ENCODE assay signal across 26 cellular contexts in genomic region chr14:75769047-75769685, GRCh38.
A peak's percentile ranks its signal among the peaks of the same experiment; 100 is the strongest.
DNase-seq lines count a peak whose midpoint lies in the region; ATAC-seq, FAIRE-seq and TF ChIP-seq lines count a peak whose summit lies in the region.
"Had no signal": no experiment of that assay in that cellular context is flagged by ENCODE, and none has a peak within 500 bp of the region (broad histone marks: within the 10 kb centered on the region; RNA-seq: fewer than 3 reads in every experiment).

No MANE protein-coding gene starts in this region.

- BruUV-seq in GM12878 (replicated peaks; lab: Mats Ljungman, UMichigan): no TSS peak

- in situ Hi-C loops in GM23248 (cut with MboI): no loop called here
- in situ Hi-C loops in GM12878 (cut with MboI): no loop called here

- H3K9ac ChIP-seq in GM23248 (no peak overlapping the region), GM12878 (ENCODE audit: control insufficient read depth, insufficient read depth, low read length) (no peak overlapping the region)
- H3K9ac ChIP-seq: BLaER1 treated with 17β-estradiol and CSF1 and Interleukin-3, amounts not matched to agents 10 nM and 100 nM had no signal

- TF ChIP-seq POLR2A in GM12878 (IDR thresholded peaks at IDR 0.05; ENCODE audit: low read depth, low read length): no peak

- no peak for TF ChIP-seq RAD21 in GM12878 (IDR thresholded peaks at IDR 0.05; ENCODE audit: insufficient read depth, low read depth, low read length)

- POLR2A ChIA-PET in GM12878 (lab: Charles Lee): interaction anchor here (1.3 kb wide), 1 partner anchor 109 kb away, joined by 3 read pairs; no protein-coding TSS in a partner anchor

- H3K4me2 ChIP-seq in GM23248 (ENCODE audit: unreplicated experiment): no peak overlapping the region
- no peak overlapping the region for H3K4me2 ChIP-seq in GM12878 (ENCODE audit: control insufficient read depth, insufficient read depth)
- H3K4me2 ChIP-seq in osteoblast (ENCODE audit: insufficient read depth, low read length): peak overlapping the region; percentile 61
- H3K4me2 ChIP-seq: BLaER1 treated with 17β-estradiol and CSF1 and Interleukin-3, amounts not matched to agents 10 nM and 100 nM had no signal

- H4K20me1 ChIP-seq in GM23248 (ENCODE audit: insufficient read depth): no peaks in the 10 kb centered on the region
- no peaks in the 10 kb centered on the region for H4K20me1 ChIP-seq in GM12878 (ENCODE audit: control insufficient read depth, insufficient read depth)
- H4K20me1 ChIP-seq in osteoblast (ENCODE audit: insufficient read depth, low read length): no peaks in the 10 kb centered on the region
- H4K20me1 ChIP-seq: BLaER1 treated with 17β-estradiol and CSF1 and Interleukin-3, amounts not matched to agents 10 nM and 100 nM had no signal

- peaks cover 11% of the 10 kb centered on the region for H3K4me1 ChIP-seq in GM23248 (ENCODE audit: insufficient read depth)
- H3K4me1 ChIP-seq in GM12878 (ENCODE audit: control insufficient read depth, insufficient read depth, low read length): no peaks in the 10 kb centered on the region
- H3K4me1 ChIP-seq in osteoblast (ENCODE audit: insufficient read depth, low read length): peaks cover 28% of the 10 kb centered on the region
- no peaks in the 10 kb centered on the region for H3K4me1 ChIP-seq in effector memory CD4-positive, alpha-beta T cell (ENCODE audit: control insufficient read depth, insufficient read depth, low read length, poor library complexity, severe bottlenecking)
- H3K4me1 ChIP-seq: BLaER1 treated with 17β-estradiol and CSF1 and Interleukin-3, amounts not matched to agents 10 nM and 100 nM; breast epithelium; Caco-2; suprapubic skin had no signal

- H3K27me3 ChIP-seq in GM23248 (replicated peaks; ENCODE audit: insufficient read depth) (no peaks in the 10 kb centered on the region), GM12878 (replicated peaks in 1 of 2; ENCODE audit: control insufficient read depth in 2 of 2, insufficient read depth in 2 of 2, low read length in 1 of 2) (no peaks in the 10 kb centered on the region), osteoblast (ENCODE audit: insufficient read depth, low read length) (no peaks in the 10 kb centered on the region)
- H3K27me3 ChIP-seq in effector memory CD4-positive, alpha-beta T cell (replicated peaks; ENCODE audit: control insufficient read depth, insufficient read depth, low read length, poor library complexity, severe bottlenecking): no peaks in the 10 kb centered on the region
- H3K27me3 ChIP-seq: BLaER1 treated with 17β-estradiol and CSF1 and Interleukin-3, amounts not matched to agents 10 nM and 100 nM; breast epithelium; suprapubic skin had no signal

- intact Hi-C loops in GM12878 (cut with micrococcal nuclease; ENCODE audit: unreplicated experiment): no loop called here

- ATAC-seq in GM12878 (peak; percentile 93), HG02623 (IDR thresholded peaks at IDR 0.05; ENCODE audit: unreplicated experiment) (no peak), HG02938 (IDR thresholded peaks at IDR 0.05; ENCODE audit: unreplicated experiment) (no peak)
- ATAC-seq: Panc1, WTC11 had no signal

- DNase-seq in D721Med (ENCODE audit: insufficient read length, low spot score) (no peak), GM23248 (peak; percentile 31), GM12878 (ENCODE audit: low read depth, low spot score) (peak; percentile 19), osteoblast (ENCODE audit: insufficient read length, low spot score, missing footprints) (peak; percentile 25), frontal cortex (ENCODE audit: low spot score in 2 of 2) (no peak)
- DNase-seq in effector memory CD4-positive, alpha-beta T cell: no peak
- DNase-seq: activated CD4-positive, alpha-beta T cell treated with anti-CD3 and anti-CD28 coated beads, Interleukin-2, amount 50 U/mL, for 4 hours; activated CD8-positive, alpha-beta memory T cell treated with anti-CD3 and anti-CD28 coated beads, Interleukin-2, amount 50 U/mL, for 4 hours; activated naive CD8-positive, alpha-beta T cell treated with anti-CD3 and anti-CD28 coated beads for 36 hours; Caco-2; DMS79 treated with DMSO at 0.1 percent for 48 hours; KG1; MV-4-11; NCI-H146; NCI-H510A; NK-92 treated with Interleukin-12 subunit alpha and Interleukin-12 subunit beta, amount 100 ng/mL, for 24 hours had no signal

- H3F3A ChIP-seq in GM23248 (ENCODE audit: insufficient read depth): no peaks in the 10 kb centered on the region

- H3K4me3 ChIP-seq in GM23248: no peak overlapping the region
- H3K4me3 ChIP-seq in GM12878: no peak overlapping the region
- peak overlapping the region; percentile 30 for H3K4me3 ChIP-seq in osteoblast (ENCODE audit: insufficient read depth, low read length)
- H3K4me3 ChIP-seq in effector memory CD4-positive, alpha-beta T cell (ENCODE audit: insufficient read depth, low read depth, low read length, poor library complexity, severe bottlenecking): no peak overlapping the region
- H3K4me3 ChIP-seq: BLaER1 treated with 17β-estradiol and CSF1 and Interleukin-3, amounts not matched to agents 10 nM and 100 nM; breast epithelium; suprapubic skin had no signal

- H3K27ac ChIP-seq in GM23248 (no peak overlapping the region), GM12878 (ENCODE audit: control insufficient read depth, insufficient read depth) (no peak overlapping the region), osteoblast (ENCODE audit: low read depth, low read length) (peak overlapping the region; percentile 76)
- H3K27ac ChIP-seq in effector memory CD4-positive, alpha-beta T cell (ENCODE audit: insufficient read depth, low read length, poor library complexity, severe bottlenecking): no peak overlapping the region
- H3K27ac ChIP-seq: BLaER1 treated with 17β-estradiol and CSF1 and Interleukin-3, amounts not matched to agents 10 nM and 100 nM; breast epithelium; suprapubic skin had no signal

- CTCF ChIA-PET in GM12878 (lab: Yijun Ruan, JAX): interaction anchor here (1.1 to 1.7 kb wide), 3 partner anchors 22 to 96 kb away, joined by 3 to 6 read pairs (median 3); no protein-coding TSS in a partner anchor

- no peak overlapping the region for H2AFZ ChIP-seq in GM23248
- no peak overlapping the region for H2AFZ ChIP-seq in GM12878 (ENCODE audit: control insufficient read depth, low read depth, low read length)
- H2AFZ ChIP-seq in osteoblast (ENCODE audit: low read length): no peak overlapping the region

- H3K79me2 ChIP-seq in GM23248 (ENCODE audit: insufficient read depth) (no peaks in the 10 kb centered on the region), GM12878 (ENCODE audit: control insufficient read depth, insufficient read depth, low read length) (no peaks in the 10 kb centered on the region), osteoblast (ENCODE audit: insufficient read depth, low read length) (no peaks in the 10 kb centered on the region)

- SMC1A ChIA-PET in GM12878 (lab: Charles Lee; ENCODE audit: uncharacterized antibody, unreplicated experiment): interaction anchor here (0.6 to 4.6 kb wide), 3 partner anchors 12 to 247 kb away, joined by 3 to 14 read pairs (median 4); no protein-coding TSS in a partner anchor

- TF ChIP-seq EP300 in GM12878 (IDR thresholded peaks at IDR 0.05; ENCODE audit: borderline replicate concordance in 1 of 2, control insufficient read depth in 1 of 2, low read depth in 2 of 2, low read length in 2 of 2): peak; percentile 71 to 80; a peak in 3 of 4 replicates

- no peaks in the 10 kb centered on the region for H3K9me2 ChIP-seq in GM23248 (ENCODE audit: insufficient read depth)

- TF ChIP-seq CTCF in D721Med (IDR thresholded peaks at IDR 0.05; ENCODE audit: insufficient read depth, missing control alignments) (no peak), GM12878 (IDR thresholded peaks at IDR 0.05 in 2 of 3, conservative IDR thresholded peaks at IDR 0.05 in 1 of 3; ENCODE audit: control insufficient read depth in 2 of 3, extremely low read depth in 1 of 3, insufficient read depth in 1 of 3, low read depth in 3 of 3, low read length in 3 of 3) (no peak), osteoblast (IDR thresholded peaks at IDR 0.05; ENCODE audit: extremely low read depth, low read depth, low read length) (no peak)

- 58 to 60% methylated on average over 9 of the region's 9 CpGs for WGBS in GM23248 (ENCODE audit: low coverage in 1 of 2, low lambda C conversion rate in 2 of 2, missing lambda C conversion rate in 2 of 2), 2 experiments
- 28% methylated on average over 9 of the region's 9 CpGs for WGBS in GM12878 (ENCODE audit: insufficient coverage, insufficient replicate concordance, low lambda C conversion rate, missing lambda C conversion rate)

- RAD21 ChIA-PET in GM12878 (lab: Charles Lee; ENCODE audit: unreplicated experiment): interaction anchor here (0.9 to 1.7 kb wide), 3 partner anchors 19 to 60 kb away, joined by 3 to 5 read pairs (median 4); no protein-coding TSS in a partner anchor

- H3K36me3 ChIP-seq in GM23248 (ENCODE audit: low read depth) (peaks cover 7% of the 10 kb centered on the region; the same call in 1 of the 2 replicates), GM12878 (ENCODE audit: control insufficient read depth in 2 of 2, insufficient read depth in 2 of 2, low read length in 1 of 2) (peaks cover 1 to 11% of the 10 kb centered on the region in 2 experiments), osteoblast (ENCODE audit: insufficient read depth, low read length) (peaks cover 2% of the 10 kb centered on the region)
- no peaks in the 10 kb centered on the region for H3K36me3 ChIP-seq in effector memory CD4-positive, alpha-beta T cell (ENCODE audit: control insufficient read depth, insufficient read depth, low read length)
- H3K36me3 ChIP-seq: breast epithelium had no signal

- H3K9me3 ChIP-seq in GM23248 (ENCODE audit: low read depth): no peaks in the 10 kb centered on the region
- no peaks in the 10 kb centered on the region for H3K9me3 ChIP-seq in GM12878 (replicated peaks; ENCODE audit: control insufficient read depth, insufficient read depth, low read length)
- H3K9me3 ChIP-seq in osteoblast (ENCODE audit: low read depth, low read length): no peaks in the 10 kb centered on the region
- no peaks in the 10 kb centered on the region for H3K9me3 ChIP-seq in effector memory CD4-positive, alpha-beta T cell (ENCODE audit: control insufficient read depth, low read length)
- H3K9me3 ChIP-seq: BLaER1 treated with 17β-estradiol and CSF1 and Interleukin-3, amounts not matched to agents 10 nM and 100 nM; breast epithelium; Caco-2; suprapubic skin had no signal

- peak; percentile 6 for FAIRE-seq in D721Med (lab: Jason Lieb, UNC)
- FAIRE-seq in GM12878 (lab: Jason Lieb, UNC): no peak
- no peak for FAIRE-seq in frontal cortex (lab: Jason Lieb, UNC)
- FAIRE-seq: colon, H1, HTR-8/SVneo had no signal

TF ChIP-seq in GM12878, 131 proteins besides CTCF, POLR2A, EP300 and RAD21 (continues in another document):
- no peak for TF ChIP-seq MTA3 (IDR thresholded peaks at IDR 0.05; ENCODE audit: borderline replicate concordance, low read length)
- no peak for TF ChIP-seq RBBP5 (conservative IDR thresholded peaks at IDR 0.05)
- no peak for TF ChIP-seq SMAD1 (IDR thresholded peaks at IDR 0.05; ENCODE audit: low read depth, partially characterized antibody)
- TF ChIP-seq MYC (IDR thresholded peaks at IDR 0.05; ENCODE audit: insufficient read depth, insufficient read length, insufficient replicate concordance, low read length, severe bottlenecking): no peak
- TF ChIP-seq ETV6 (conservative IDR thresholded peaks at IDR 0.05 in 1 of 2, IDR thresholded peaks at IDR 0.05 in 1 of 2; ENCODE audit: borderline replicate concordance in 1 of 2, low read depth in 1 of 2): no peak
- TF ChIP-seq CEBPB (IDR thresholded peaks at IDR 0.05; ENCODE audit: borderline replicate concordance in 1 of 2, low read depth in 2 of 2, low read length in 2 of 2): no peak

Comparison
In these comparisons a context has a peak if more than half of its experiments do, and no peak if none do; other contexts are left out.
1. DNase-seq: peak in GM23248 (single experiment), GM12878 (single experiment) and osteoblast (single experiment); none in D721Med (single experiment), frontal cortex (0 of 2) and effector memory CD4-positive, alpha-beta T cell (0 of 3).